8 cellular contexts compared by ENCODE assay signal in the genomic region with DNA sequence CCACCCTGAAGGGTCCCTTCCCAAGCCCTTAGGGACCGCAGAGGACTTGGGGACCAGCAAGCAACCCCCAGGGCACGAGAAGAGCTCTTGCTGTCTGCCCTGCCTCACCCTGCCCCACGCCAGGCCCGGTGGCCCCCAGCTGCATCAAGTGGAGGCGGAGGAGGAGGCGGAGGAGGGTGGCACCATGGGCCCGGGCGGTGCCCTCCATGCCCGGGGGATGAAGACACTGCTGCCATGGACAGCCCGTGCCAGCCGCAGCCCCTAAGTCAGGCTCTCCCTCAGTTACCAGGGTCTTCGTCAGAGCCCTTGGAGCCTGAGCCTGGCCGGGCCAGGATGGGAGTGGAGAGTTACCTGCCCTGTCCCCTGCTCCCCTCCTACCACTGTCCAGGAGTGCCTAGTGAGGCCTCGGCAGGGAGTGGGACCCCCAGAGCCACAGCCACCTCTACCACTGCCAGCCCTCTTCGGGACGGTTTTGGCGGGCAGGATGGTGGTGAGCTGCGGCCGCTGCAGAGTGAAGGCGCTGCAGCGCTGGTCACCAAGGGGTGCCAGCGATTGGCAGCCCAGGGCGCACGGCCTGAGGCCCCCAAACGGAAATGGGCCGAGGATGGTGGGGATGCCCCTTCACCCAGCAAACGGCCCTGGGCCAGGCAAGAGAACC. TPM values are rescaled to one million over a fixed set of nuclear protein-coding genes. Genes with fewer than 3 reads are reported as not detected.
DNase-seq lines count a peak whose midpoint lies in the region; ATAC-seq, FAIRE-seq and TF ChIP-seq lines count a peak whose summit lies in the region.

No MANE protein-coding gene starts in this region.

- FAIRE-seq in small intestine (lab: Jason Lieb, UNC), result no peak

- no peaks in the 10 kb centered on the region for H4K20me1 ChIP-seq in HCT116 (ENCODE audit: insufficient read depth)
- peaks cover 55% of the 10 kb centered on the region for H4K20me1 ChIP-seq in hepatocyte (ENCODE audit: insufficient read depth, poor library complexity, severe bottlenecking)

- peak overlapping the region; percentile 92 for H3K4me3 Mint-ChIP-seq in activated T-cell treated with anti-CD3 and anti-CD28 coated beads, Interleukin-2, amount 50 U/mL, for 24 hours

- H3K4me3 ChIP-seq in HCT116 (replicated peaks in 1 of 2; ENCODE audit: low read depth in 1 of 2, low read length in 2 of 2) (peak overlapping the region; percentile 88), hepatocyte (peak overlapping the region; percentile 98), small intestine (ENCODE audit: low read depth in 1 of 2, low read length in 2 of 2) (peak overlapping the region; percentile 77 to 93)

- RAD21 ChIA-PET in HCT116 (lab: Charles Lee; ENCODE audit: low non-redundant PET in 1 of 2, low total read pairs in 2 of 2, uncharacterized antibody in 2 of 2, unreplicated experiment in 2 of 2), result no interaction called here

- H3K27ac ChIP-seq in HCT116 (ENCODE audit: low read depth, low read length) (peak overlapping the region; percentile 90), hepatocyte (peak overlapping the region; percentile 89), small intestine (ENCODE audit: low read depth in 1 of 2, low read length in 1 of 2) (peak overlapping the region in 1 of 2 donors; percentile 86)

- H3K36me3 ChIP-seq in HCT116 (ENCODE audit: control insufficient read depth in 1 of 2, insufficient read depth in 2 of 2, low read length in 2 of 2) (peaks cover 10 to 23% of the 10 kb centered on the region in 2 experiments; a peak in 3 of 4 replicates), hepatocyte (replicated peaks; ENCODE audit: insufficient read depth, low read depth) (no peaks in the 10 kb centered on the region), small intestine (ENCODE audit: control insufficient read depth in 2 of 2, insufficient read depth in 2 of 2, low read length in 2 of 2) (peaks cover 0 to 4% of the 10 kb centered on the region in 2 donors)

- TF ChIP-seq CTCF in HCT116 (IDR thresholded peaks at IDR 0.05 in 2 of 3, conservative IDR thresholded peaks at IDR 0.05 in 1 of 3; ENCODE audit: borderline replicate concordance in 1 of 3, insufficient read depth in 1 of 3, low read depth in 2 of 3, low read length in 2 of 3) (no peak), hepatocyte (IDR thresholded peaks at IDR 0.05; ENCODE audit: poor library complexity) (no peak)

- TF ChIP-seq RAD21 in HCT116 (IDR thresholded peaks at IDR 0.05; ENCODE audit: low read depth), result no peak

- no peaks in the 10 kb centered on the region for H3K9me3 Mint-ChIP-seq in activated T-cell treated with anti-CD3 and anti-CD28 coated beads, Interleukin-2, amount 50 U/mL, for 24 hours

- H3K27me3 Mint-ChIP-seq in activated T-cell treated with anti-CD3 and anti-CD28 coated beads, Interleukin-2, amount 50 U/mL, for 24 hours, result no peaks in the 10 kb centered on the region

- peak overlapping the region; percentile 90 for H3K4me2 ChIP-seq in HCT116 (ENCODE audit: low read length)
- H3K4me2 ChIP-seq in hepatocyte, result peak overlapping the region; percentile 98

- H3K27ac Mint-ChIP-seq in activated T-cell treated with anti-CD3 and anti-CD28 coated beads, Interleukin-2, amount 50 U/mL, for 24 hours, result peak overlapping the region; percentile 94

- H3K9me3 ChIP-seq in HCT116 (ENCODE audit: control insufficient read depth in 1 of 2, insufficient read depth in 1 of 2, low read depth in 1 of 2, low read length in 2 of 2), result no peaks in the 10 kb centered on the region
- no peaks in the 10 kb centered on the region for H3K9me3 ChIP-seq in hepatocyte (ENCODE audit: low read depth)
- no peaks in the 10 kb centered on the region for H3K9me3 ChIP-seq in small intestine (ENCODE audit: control insufficient read depth, low read depth)

- no peak for DNase-seq in HCT116 (ENCODE audit: low read depth, low spot score)
- DNase-seq in activated T-cell treated with anti-CD3 and anti-CD28 coated beads, Interleukin-2, amount 50 U/mL, for 24 hours, result no peak
- no peak for DNase-seq in hepatocyte (ENCODE audit: low spot score)
- DNase-seq in small intestine, result no peak
- no peak for DNase-seq in GDM1 (lab: John Stamatoyannopoulos, UW)

- intact Hi-C loops in HCT116 (cut with micrococcal nuclease), result no loop called here

- H2AFZ ChIP-seq in HCT116 (ENCODE audit: low read depth, low read length, poor library complexity, severe bottlenecking) (no peak overlapping the region), hepatocyte (no peak overlapping the region)

- TF ChIP-seq POLR2A in HCT116 (IDR thresholded peaks at IDR 0.05; ENCODE audit: borderline replicate concordance, extremely low read depth, insufficient read depth, insufficient read length), result no peak

- WGBS in hepatocyte (ENCODE audit: low lambda C conversion rate, missing lambda C conversion rate), result 83% methylated on average over 24 of the region's 27 CpGs
- 52 to 60% (median 54%) methylated on average over 23 to 27 of the region's 27 CpGs for WGBS in small intestine, 3 donors

- no peak for ATAC-seq in HCT116
- no peak for ATAC-seq in GM19452 (IDR thresholded peaks at IDR 0.05; ENCODE audit: unreplicated experiment)
- ATAC-seq in HG03045 (IDR thresholded peaks at IDR 0.05; ENCODE audit: unreplicated experiment), result no peak
- no peak for ATAC-seq in HG03159 (IDR thresholded peaks at IDR 0.05; ENCODE audit: unreplicated experiment)

- CTCF ChIA-PET in HCT116 (lab: Charles Lee), result no interaction called here

- H3K79me2 ChIP-seq in HCT116 (ENCODE audit: insufficient read depth, low read length) (peaks cover 62% of the 10 kb centered on the region), hepatocyte (peaks cover 64% of the 10 kb centered on the region)

- H3K4me1 ChIP-seq in HCT116 (ENCODE audit: control insufficient read depth in 1 of 2, insufficient read depth in 2 of 2, low read length in 2 of 2) (peaks cover 14 to 50% of the 10 kb centered on the region in 2 experiments), hepatocyte (ENCODE audit: insufficient read depth) (peaks cover 58% of the 10 kb centered on the region), small intestine (ENCODE audit: control insufficient read depth in 2 of 2, insufficient read depth in 1 of 2, low read depth in 1 of 2, low read length in 1 of 2) (peaks cover 24 to 27% of the 10 kb centered on the region in 2 donors)

- BruUV-seq in HCT116 (replicated peaks; lab: Mats Ljungman, UMichigan), result no TSS peak

- POLR2A ChIA-PET in HCT116 (lab: Charles Lee), result no interaction called here

- H3K9ac ChIP-seq in HCT116 (ENCODE audit: low read length), result peak overlapping the region; percentile 92

- no peaks in the 10 kb centered on the region for H3K9me2 ChIP-seq in HCT116 (ENCODE audit: insufficient read depth)
- no peaks in the 10 kb centered on the region for H3K9me2 ChIP-seq in hepatocyte (replicated peaks; ENCODE audit: insufficient read depth)

- H3K27me3 ChIP-seq in HCT116 (ENCODE audit: insufficient read depth, low read length), result no peaks in the 10 kb centered on the region
- H3K27me3 ChIP-seq in hepatocyte, result no peaks in the 10 kb centered on the region
- no peaks in the 10 kb centered on the region for H3K27me3 ChIP-seq in small intestine (ENCODE audit: control insufficient read depth in 2 of 2, insufficient read depth in 2 of 2, low read length in 2 of 2)

- peaks cover 75% of the 10 kb centered on the region for H3K4me1 Mint-ChIP-seq in activated T-cell treated with anti-CD3 and anti-CD28 coated beads, Interleukin-2, amount 50 U/mL, for 24 hours (ENCODE audit: low read depth)

- peaks cover 64% of the 10 kb centered on the region for H3K36me3 Mint-ChIP-seq in activated T-cell treated with anti-CD3 and anti-CD28 coated beads, Interleukin-2, amount 50 U/mL, for 24 hours (ENCODE audit: low read depth)

TF ChIP-seq in HCT116, 20 proteins besides CTCF, POLR2A, EP300 and RAD21 (continues in another document):
- TF ChIP-seq ZNF274 (IDR thresholded peaks at IDR 0.05; ENCODE audit: low read depth, low read length) (no peak), SRF (IDR thresholded peaks at IDR 0.05; ENCODE audit: low read depth) (no peak), EZH2 (IDR thresholded peaks at IDR 0.05) (no peak), FOSL1 (IDR thresholded peaks at IDR 0.05; ENCODE audit: low read depth) (no peak), EGR1 (IDR thresholded peaks at IDR 0.05; ENCODE audit: low read depth) (no peak), POLR2AphosphoS5 (IDR thresholded peaks at IDR 0.05; ENCODE audit: low read depth, low read length) (no peak), TCF7L2 (IDR thresholded peaks at IDR 0.05; ENCODE audit: borderline replicate concordance, extremely low read depth, insufficient read depth, insufficient read length) (no peak), SP1 (IDR thresholded peaks at IDR 0.05; ENCODE audit: low read depth) (no peak), JUND (IDR thresholded peaks at IDR 0.05) (no peak), ELF1 (IDR thresholded peaks at IDR 0.05; ENCODE audit: borderline replicate concordance, low read depth) (no peak), YY1 (IDR thresholded peaks at IDR 0.05; ENCODE audit: extremely low read depth, insufficient replicate concordance, low read depth, low read length) (no peak)

RNA-seq across cellular contexts. Expression of gene EGLN2, which starts 1.5 kb away (rescaled TPM):
- total RNA-seq in HCT116 (2021; ENCODE audit: unreplicated experiment) (58.6 TPM), hepatocyte (84.4 and 88.4 TPM in 2 replicates)
- polyA plus RNA-seq in HCT116 (2012), result 49.8 and 51.1 TPM in 2 replicates
- polyA plus RNA-seq in hepatocyte (119 and 121 TPM in 2 replicates), small intestine (100 to 1,000 TPM in 1 of 3 donors, 10 to 100 TPM in 2; 68.9 to 103 (median 93.8) TPM)

RNA-seq across cellular contexts. Expression of gene RAB4B, which starts 22.4 kb away (rescaled TPM):
- total RNA-seq in HCT116 (2021; ENCODE audit: unreplicated experiment), result 18.7 TPM
- polyA plus RNA-seq in HCT116 (2012), result 26.2 and 26.3 TPM in 2 replicates
- 20.2 and 29.1 TPM in 2 replicates for total RNA-seq in hepatocyte
- 49.3 and 60.8 TPM in 2 replicates for polyA plus RNA-seq in hepatocyte
- 10 to 100 TPM; 41.9 to 48.1 (median 44.3) TPM for polyA plus RNA-seq in small intestine

RNA-seq across cellular contexts. Expression of gene MIA, which starts 25.1 kb away (rescaled TPM):
- total RNA-seq in HCT116 (2021; ENCODE audit: unreplicated experiment) (1.4 TPM), hepatocyte (0.88 TPM in 1 of 2 replicates, not detected in the other)
- polyA plus RNA-seq in HCT116 (2012), result 0.83 and 2.2 TPM in 2 replicates
- polyA plus RNA-seq in hepatocyte (0.86 and 2.0 TPM in 2 replicates), small intestine (1 to 10 TPM in 2 of 3 donors, not detected in 1; 3.2 to 4.3 TPM)

RNA-seq across cellular contexts. Expression of gene SNRPA, which starts 49.5 kb away (rescaled TPM):
- total RNA-seq in HCT116 (2021; ENCODE audit: unreplicated experiment) (170 TPM), hepatocyte (25.1 and 33.2 TPM in 2 replicates)
- 193 and 213 TPM in 2 replicates for polyA plus RNA-seq in HCT116 (2012)
- polyA plus RNA-seq in hepatocyte (86.9 and 95.0 TPM in 2 replicates), small intestine (10 to 100 TPM; 25.7 to 77.8 (median 36.7) TPM)

RNA-seq across cellular contexts. Expression of gene CYP2A6, which starts 49.8 kb away (rescaled TPM):
- total RNA-seq in HCT116 (2021; ENCODE audit: unreplicated experiment), result 0.57 TPM
- 0.29 TPM in 1 of 2 replicates, not detected in the other for polyA plus RNA-seq in HCT116 (2012)
- total RNA-seq in hepatocyte, result 1.1 and 1.4 TPM in 2 replicates
- 0.50 and 1.7 TPM in 2 replicates for polyA plus RNA-seq in hepatocyte
- polyA plus RNA-seq in small intestine, result under 1 TPM in 1 of 3 donors, not detected in 2; 0.04 TPM
